ENCODE assay signal across 8 cellular contexts in the genomic region with DNA sequence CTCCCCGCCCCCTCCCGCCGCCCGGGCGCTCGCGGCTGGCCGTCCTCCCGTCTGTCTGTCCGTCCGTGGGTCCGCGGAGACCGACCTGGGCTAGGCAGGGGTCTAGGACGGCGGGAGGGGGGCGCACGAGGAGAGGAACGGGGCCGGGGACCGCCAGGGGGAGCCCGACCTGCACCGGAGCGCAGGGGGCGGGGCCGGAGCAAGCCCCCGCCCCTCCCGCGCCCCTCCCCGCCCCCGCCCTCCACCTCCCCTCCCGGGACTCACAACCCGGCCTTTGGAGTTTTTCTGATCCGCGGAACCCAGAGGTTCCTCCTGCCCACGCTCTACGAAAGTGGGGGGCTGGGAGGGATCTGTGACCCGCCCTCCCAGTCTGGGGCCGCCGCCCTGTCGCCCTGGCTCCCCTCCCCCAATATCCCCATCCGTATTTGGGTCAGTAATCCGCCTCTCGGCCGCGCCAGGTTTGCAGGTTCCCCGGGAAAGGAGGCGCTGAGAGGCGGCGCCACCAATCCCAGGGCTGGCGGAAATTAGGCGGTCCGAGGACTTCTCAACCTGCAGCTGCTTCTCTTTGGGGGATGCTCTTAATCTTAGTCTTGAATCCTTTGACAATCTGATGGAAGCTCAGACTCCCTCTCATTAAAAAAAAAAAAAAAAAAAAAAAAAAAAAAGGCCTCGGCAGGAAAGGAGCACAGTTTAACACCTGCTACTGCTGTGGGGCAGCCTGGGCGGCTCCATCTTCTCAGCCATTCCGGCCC. TPM values are rescaled to one million over a fixed set of nuclear protein-coding genes. Genes with fewer than 3 reads are reported as not detected.
DNase-seq lines count a peak whose midpoint lies in the region; ATAC-seq lines count a peak whose summit lies in the region.

No MANE protein-coding gene starts in this region.

- no peak overlapping the region for H3K27ac ChIP-seq in iPS DF 6.9 (ENCODE audit: low read length)

- peak; percentile 72 for ATAC-seq in HG02642 (IDR thresholded peaks at IDR 0.05; ENCODE audit: poor library complexity, unreplicated experiment)

- no peak overlapping the region for H3K9ac ChIP-seq in skeletal muscle satellite cell (ENCODE audit: low read depth, low read length)

- peak; percentile 59 for DNase-seq in GDM1 (lab: John Stamatoyannopoulos, UW)
- peak; percentile 90 for DNase-seq in NCI-H1436 (lab: John Stamatoyannopoulos, UW)
- peak; percentile 62 for DNase-seq in T-helper 22 cell (ENCODE audit: low read depth)
- peak; percentile 76 for DNase-seq in astrocyte of the hippocampus (ENCODE audit: low read depth, low spot score)
- peak; percentile 67 for DNase-seq in iPS DF 6.9 (ENCODE audit: low read depth, low spot score)
- no peak for DNase-seq in pons (ENCODE audit: low spot score)

- H3K4me3 ChIP-seq in iPS DF 6.9 (ENCODE audit: low read length) (peak overlapping the region; percentile 80; the same call in 1 of the 2 replicates), skeletal muscle satellite cell (ENCODE audit: low read length) (peak overlapping the region; percentile 60)

- no CpG with 5 or more reads among the region's 56 CpGs for WGBS in iPS DF 6.9 (ENCODE audit: insufficient coverage, insufficient read length)

- H3K4me2 ChIP-seq in skeletal muscle satellite cell (ENCODE audit: low read length) = peak overlapping the region; percentile 71

- H3K9me3 ChIP-seq in iPS DF 6.9 (ENCODE audit: control insufficient read depth, insufficient read depth, low read length) (no peaks in the 10 kb centered on the region), skeletal muscle satellite cell (replicated peaks; ENCODE audit: low read length) (no peaks in the 10 kb centered on the region)

- H3K4me1 ChIP-seq in iPS DF 6.9 (ENCODE audit: control insufficient read depth, insufficient read depth, low read length) (0 out of 2 replicates have a peak, but pooled peaks cover 1% of the 10 kb centered on the region), skeletal muscle satellite cell (ENCODE audit: control insufficient read depth, insufficient read depth, low read length) (no peaks in the 10 kb centered on the region)

- no peaks in the 10 kb centered on the region; the same call in none of the 2 replicates for H3K36me3 ChIP-seq in iPS DF 6.9 (ENCODE audit: control insufficient read depth, insufficient read depth, low read length)
- no peaks in the 10 kb centered on the region for H3K36me3 ChIP-seq in skeletal muscle satellite cell (ENCODE audit: insufficient read depth, low read length)

- H3K27me3 ChIP-seq in iPS DF 6.9 (ENCODE audit: control insufficient read depth, insufficient read depth, low read length) (no peaks in the 10 kb centered on the region), skeletal muscle satellite cell (ENCODE audit: control insufficient read depth, insufficient read depth, low read length) (peaks cover 42% of the 10 kb centered on the region)

RNA-seq across cellular contexts. Expression of a gene that starts 0.9 kb away (rescaled TPM):
- not detected in 2 replicates for total RNA-seq in skeletal muscle satellite cell (2012; rRNA removed)

RNA-seq across cellular contexts. Expression of a gene that starts 37.8 kb away (rescaled TPM):
- total RNA-seq in skeletal muscle satellite cell (2012; rRNA removed) = 10.7 and 13.2 TPM in 2 replicates
